Comparison of ENCODE assay signal across 8 cellular contexts in the genomic region with DNA sequence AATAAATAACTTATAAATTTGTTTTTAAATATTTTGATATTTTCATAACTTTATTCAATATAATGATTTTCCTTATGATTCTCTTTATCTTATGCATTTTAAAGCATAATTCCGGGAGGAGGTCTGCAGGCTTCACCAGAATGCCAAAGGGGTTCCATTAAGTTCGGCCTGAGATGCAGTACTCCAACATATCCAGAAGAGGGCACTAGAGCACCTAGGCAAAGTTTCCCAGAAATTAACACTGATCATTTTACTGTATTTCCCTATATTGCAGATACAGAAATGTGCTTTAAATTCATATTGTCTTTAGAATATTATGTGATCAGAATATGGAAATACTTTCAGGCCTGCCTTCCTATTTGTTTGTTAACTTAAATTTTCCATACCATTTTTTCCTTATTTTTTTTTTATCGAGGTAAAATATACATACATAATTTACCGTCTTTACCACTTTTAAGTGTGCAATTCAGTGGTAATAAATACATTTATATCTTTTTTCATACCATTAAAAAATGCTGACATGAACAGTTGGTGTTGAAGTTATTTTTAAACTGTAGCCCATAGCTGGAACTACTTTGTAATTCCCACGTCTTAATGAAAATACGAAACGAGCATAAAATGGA. TPM values are rescaled to one million over a fixed set of nuclear protein-coding genes. Genes with fewer than 3 reads are reported as not detected.
A peak's percentile ranks its signal among the peaks of the same experiment; 100 is the strongest.
DNase-seq lines count a peak whose midpoint lies in the region; FAIRE-seq and TF ChIP-seq lines count a peak whose summit lies in the region.

No MANE protein-coding gene starts in this region.

- peaks cover 12% of the 10 kb centered on the region for H3K4me1 Mint-ChIP-seq in mesothelial cell of epicardium

- FAIRE-seq in A204.1 (lab: Jason Lieb, UNC), result peak; percentile 97

- TF ChIP-seq CTCF in mesothelial cell of epicardium (IDR thresholded peaks at IDR 0.05; ENCODE audit: unreplicated experiment), result peak; percentile 92

- in situ Hi-C loops in G401 (cut with HindIII; ENCODE audit: low sequenced_read_pairs), result no loop called here

- intact Hi-C loops in posterior vena cava (cut with DNase I), result no loop called here

- H3K27me3 Mint-ChIP-seq in mesothelial cell of epicardium (ENCODE audit: low read depth), result peaks cover 10% of the 10 kb centered on the region

- H3K27ac Mint-ChIP-seq in mesothelial cell of epicardium, result no peak overlapping the region

- peak; percentile 59 for DNase-seq in G401 (ENCODE audit: low spot score)
- DNase-seq in NCI-H1092 (lab: John Stamatoyannopoulos, UW), result peak; percentile 46
- peak in 4 of 5 donors; percentile 27 to 60 (median 46) for DNase-seq in T-helper 1 cell
- peak; percentile 47 for DNase-seq in effector CD4-positive, alpha-beta T cell
- DNase-seq in mesothelial cell of epicardium (ENCODE audit: low spot score in 2 of 2, unreplicated experiment in 2 of 2), result no peak
- no peak for DNase-seq in epidermal melanocyte (ENCODE audit: insufficient read length, low spot score)
- no peak for DNase-seq in posterior vena cava (ENCODE audit: low spot score)

- H3K4me3 Mint-ChIP-seq in mesothelial cell of epicardium, result no peak overlapping the region

- no peaks in the 10 kb centered on the region for H3K36me3 Mint-ChIP-seq in mesothelial cell of epicardium

- H3K9me3 Mint-ChIP-seq in mesothelial cell of epicardium, result no peaks in the 10 kb centered on the region

RNA-seq across cellular contexts. Expression of gene TM9SF2, which starts 58.9 kb away (rescaled TPM):
- total RNA-seq in G401 (2014; rRNA removed; shearing (Covaris generic)), result 88.6 and 121 TPM in 2 replicates
- total RNA-seq in mesothelial cell of epicardium (105 to 107 TPM (median 106 TPM) in 3 replicates), posterior vena cava (10 to 100 TPM; 73.4 to 81.4 TPM)

Comparison
In these comparisons a context has a peak if more than half of its experiments do, and no peak if none do; other contexts are left out.
1. DNase-seq: peak in G401 (single experiment), NCI-H1092 (single experiment), T-helper 1 cell (4 of 5) and effector CD4-positive, alpha-beta T cell (single experiment); none in mesothelial cell of epicardium (0 of 2), epidermal melanocyte (single experiment) and posterior vena cava (single experiment).